ENCODE assay signal across 14 cellular contexts in genomic region chr3:49025793-49026520, GRCh38. TPM values are rescaled to one million over a fixed set of nuclear protein-coding genes. Genes with fewer than 3 reads are reported as not detected.
A peak's percentile ranks its signal among the peaks of the same experiment; 100 is the strongest.
DNase-seq lines count a peak whose midpoint lies in the region; ATAC-seq, FAIRE-seq and TF ChIP-seq lines count a peak whose summit lies in the region.
"Had no signal": no experiment of that assay in that cellular context is flagged by ENCODE, and none has a peak within 500 bp of the region (broad histone marks: within the 10 kb centered on the region; RNA-seq: fewer than 3 reads in every experiment).

No MANE protein-coding gene starts in this region.

- H2BK120ac ChIP-seq in trophoblast cell (ENCODE audit: insufficient read depth, low read length, poor library complexity): no peak overlapping the region

- peak overlapping the region; percentile 4 for H3K27ac ChIP-seq in OCI-LY1 (ENCODE audit: low read depth, low read length, poor library complexity, severe bottlenecking)
- no peak overlapping the region; the same call in 2 of the 3 replicates for H3K27ac ChIP-seq in K562 (ENCODE audit: extremely low read depth, low read depth, low read length)
- H3K27ac ChIP-seq in trophoblast cell (ENCODE audit: low read depth, low read length): no peak overlapping the region
- H3K27ac ChIP-seq: thyroid gland had no signal

- CTCF ChIA-PET in activated CD4-positive, alpha-beta T cell treated with anti-CD3 and anti-CD28 coated beads for 36 hours (lab: Charles Lee): interaction anchor here (0.6 to 5.7 kb wide), 3 partner anchors 19 to 84 kb away, joined by 3 to 43 read pairs (median 5); partner anchors contain the start of genes P4HTM and WDR6
- CTCF ChIA-PET in K562 (lab: Yijun Ruan, JAX; ENCODE audit: low intra/inter-chr PET ratio): no interaction called here

- H3K9me3 ChIP-seq in OCI-LY1 (ENCODE audit: low read length) (no peaks in the 10 kb centered on the region), K562 (replicated peaks; ENCODE audit: control insufficient read depth, insufficient read depth, low read depth, low read length) (no peaks in the 10 kb centered on the region), trophoblast cell (ENCODE audit: insufficient read depth, low read depth, low read length) (peaks cover 4% of the 10 kb centered on the region)
- H3K9me3 ChIP-seq: gastrocnemius medialis, thyroid gland had no signal

- no peak overlapping the region for H4K8ac ChIP-seq in trophoblast cell (ENCODE audit: low read depth, low read length)

- peak overlapping the region; percentile 97 for H3K27ac Mint-ChIP-seq in activated CD4-positive, alpha-beta T cell treated with anti-CD3 and anti-CD28 coated beads for 36 hours

- WGBS in K562 (ENCODE audit: insufficient coverage, low coverage, missing lambda C conversion rate): 84% methylated on average over 6 of the region's 8 CpGs
- WGBS in trophoblast cell (ENCODE audit: extremely low coverage, insufficient coverage, insufficient read length): no CpG with 5 or more reads among the region's 8 CpGs

- DNase-seq in activated CD4-positive, alpha-beta T cell treated with anti-CD3 and anti-CD28 coated beads for 36 hours: no peak
- DNase-seq in activated CD4-positive, alpha-beta T cell treated with anti-CD3 and anti-CD28 coated beads, Interleukin-2, amount 50 U/mL, for 48 hours: no peak
- DNase-seq in K562 (ENCODE audit: extremely low read depth in 1 of 4, low spot score in 3 of 4): no peak
- no peak for DNase-seq in trophoblast cell
- DNase-seq in DMS79 treated with DMSO at 0.1 percent for 48 hours (lab: John Stamatoyannopoulos, UW): no peak
- DNase-seq in NCI-H748 treated with DMSO at 0.1 percent for 48 hours (lab: John Stamatoyannopoulos, UW): no peak
- DNase-seq in NCI-H146 (lab: John Stamatoyannopoulos, UW): no peak
- DNase-seq: activated CD4-positive, alpha-beta T cell treated with anti-CD3 and anti-CD28 coated beads for 1 hour; gastrocnemius medialis; NCI-H2029; small intestine; thyroid gland had no signal

- H4K20me1 ChIP-seq in OCI-LY1 (ENCODE audit: insufficient read depth, low read length) (no peaks in the 10 kb centered on the region), K562 (replicated peaks; ENCODE audit: control insufficient read depth, insufficient read depth, low read length) (peaks cover 12% of the 10 kb centered on the region)

- peak; percentile 37; the same call in 1 of the 2 replicates for TF ChIP-seq POLR2A in K562 (conservative IDR thresholded peaks at IDR 0.05)

- no peaks in the 10 kb centered on the region for H3K27me3 Mint-ChIP-seq in activated CD4-positive, alpha-beta T cell treated with anti-CD3 and anti-CD28 coated beads for 36 hours
- H3K27me3 Mint-ChIP-seq: IgD-negative memory B cell had no signal

- H3K9me3 Mint-ChIP-seq in activated CD4-positive, alpha-beta T cell treated with anti-CD3 and anti-CD28 coated beads for 36 hours (ENCODE audit: low read depth): no peaks in the 10 kb centered on the region
- H3K9me3 Mint-ChIP-seq: IgD-negative memory B cell had no signal

- H3K4me3 ChIP-seq in OCI-LY1 (ENCODE audit: low read depth, low read length, poor library complexity, severe bottlenecking) (no peak overlapping the region), K562 (no peak overlapping the region), trophoblast cell (ENCODE audit: low read depth, low read length) (no peak overlapping the region)
- H3K4me3 ChIP-seq: gastrocnemius medialis, thyroid gland had no signal

- FAIRE-seq in K562 (lab: Jason Lieb, UNC): no peak
- FAIRE-seq: small intestine had no signal

- TF ChIP-seq EP300 in K562 (IDR thresholded peaks at IDR 0.05; ENCODE audit: low read length): no peak

- H3K36me3 ChIP-seq in OCI-LY1 (ENCODE audit: insufficient read depth, low read length) (peaks cover 72% of the 10 kb centered on the region), K562 (ENCODE audit: control insufficient read depth, insufficient read depth, low read length) (peaks cover 76% of the 10 kb centered on the region), trophoblast cell (ENCODE audit: control insufficient read depth in 1 of 2, insufficient read depth in 2 of 2, low read length in 2 of 2) (peaks cover 54 to 57% of the 10 kb centered on the region in 2 experiments)

- POLR2A ChIA-PET in activated CD4-positive, alpha-beta T cell treated with anti-CD3 and anti-CD28 coated beads for 36 hours (lab: Charles Lee): interaction anchor here (5.0 kb wide), 1 partner anchor 68 kb away, joined by 31 read pairs; the partner anchor contains the start of gene QRICH1
- POLR2A ChIA-PET in K562 (lab: Yijun Ruan, JAX): interaction anchor here (0.6 to 3.8 kb wide), 11 partner anchors 8 to 68 kb away, joined by 3 to 19 read pairs (median 4); partner anchors contain the start of gene QRICH1

- no peak overlapping the region for H2BK5ac ChIP-seq in trophoblast cell (ENCODE audit: low read depth, low read length, poor library complexity)

- H3K4ac ChIP-seq in trophoblast cell (ENCODE audit: low read depth, low read length): no peak overlapping the region

- no peak overlapping the region for H2AFZ ChIP-seq in OCI-LY1 (ENCODE audit: low read length)
- H2AFZ ChIP-seq in K562 (ENCODE audit: low read depth, low read length): no peak overlapping the region
- H2AFZ ChIP-seq in trophoblast cell (ENCODE audit: insufficient read depth, low read length, poor library complexity): no peak overlapping the region

- no peaks in the 10 kb centered on the region for H3K9me2 ChIP-seq in OCI-LY1 (ENCODE audit: low read depth, low read length)

- H3K27me3 ChIP-seq in OCI-LY1 (ENCODE audit: insufficient read depth, low read length): no peaks in the 10 kb centered on the region
- no peaks in the 10 kb centered on the region for H3K27me3 ChIP-seq in K562 (ENCODE audit: control insufficient read depth in 2 of 2, insufficient read depth in 2 of 2, low read length in 2 of 2)
- no peaks in the 10 kb centered on the region for H3K27me3 ChIP-seq in trophoblast cell (ENCODE audit: insufficient read depth, low read length)
- H3K27me3 ChIP-seq: gastrocnemius medialis, thyroid gland had no signal

- in situ Hi-C loops in K562 (cut with MboI): no loop called here

- no peak overlapping the region for H3K23ac ChIP-seq in trophoblast cell (ENCODE audit: low read length)

- 0 out of 2 replicates have a peak, but pooled peaks cover 2% of the 10 kb centered on the region for H3F3A ChIP-seq in OCI-LY1 (ENCODE audit: insufficient read depth, low read length)

- H4K12ac ChIP-seq in trophoblast cell (ENCODE audit: low read depth, low read length): no peak overlapping the region

- H3K9ac ChIP-seq in OCI-LY1 (ENCODE audit: low read length): no peak overlapping the region
- H3K9ac ChIP-seq in K562 (ENCODE audit: insufficient read depth in 1 of 2, low read depth in 2 of 2, low read length in 2 of 2): peak overlapping the region in 1 of 2 experiments; percentile 72; a peak in 1 of 4 replicates
- H3K9ac ChIP-seq in trophoblast cell (ENCODE audit: low read length): peak overlapping the region; percentile 14

- TF ChIP-seq RAD21 in K562 (CRISPR knock-in tag; conservative IDR thresholded peaks at IDR 0.05 in 1 of 2, IDR thresholded peaks at IDR 0.05 in 1 of 2): no peak

- H3K4me2 ChIP-seq in OCI-LY1 (ENCODE audit: low read length): no peak overlapping the region; the same call in 1 of the 2 replicates
- no peak overlapping the region for H3K4me2 ChIP-seq in K562 (ENCODE audit: insufficient read depth, low read length)
- no peak overlapping the region for H3K4me2 ChIP-seq in trophoblast cell (ENCODE audit: low read length)

- H3K14ac ChIP-seq in trophoblast cell (ENCODE audit: low read length): no peak overlapping the region

- H3K18ac ChIP-seq in trophoblast cell (ENCODE audit: low read length): no peak overlapping the region

- no peak overlapping the region for H2BK12ac ChIP-seq in trophoblast cell (ENCODE audit: low read length)

- no peak overlapping the region for H4K91ac ChIP-seq in trophoblast cell (ENCODE audit: low read depth, low read length)

- H3K9me1 ChIP-seq in K562 (ENCODE audit: control insufficient read depth, insufficient read depth, low read length): peaks cover 9% of the 10 kb centered on the region

- peak overlapping the region; percentile 89 for H3K4me3 Mint-ChIP-seq in activated CD4-positive, alpha-beta T cell treated with anti-CD3 and anti-CD28 coated beads for 36 hours

- peaks cover 69% of the 10 kb centered on the region for H3K36me3 Mint-ChIP-seq in activated CD4-positive, alpha-beta T cell treated with anti-CD3 and anti-CD28 coated beads for 36 hours (ENCODE audit: low read depth)

- TF ChIP-seq CTCF in OCI-LY1 (IDR thresholded peaks at IDR 0.05; ENCODE audit: low read length) (no peak), K562 (IDR thresholded peaks at IDR 0.05 in 2 of 3, conservative IDR thresholded peaks at IDR 0.05 in 1 of 3; ENCODE audit: insufficient read depth in 2 of 3, low read depth in 1 of 3, low read length in 3 of 3) (no peak)

- peaks cover 14% of the 10 kb centered on the region for H3K79me1 ChIP-seq in trophoblast cell (ENCODE audit: low read length)

- H2AK5ac ChIP-seq in trophoblast cell (ENCODE audit: low read length): no peak overlapping the region

- BruUV-seq in K562 (replicated peaks; lab: Mats Ljungman, UMichigan): no TSS peak

- ATAC-seq in activated CD4-positive, alpha-beta T cell treated with anti-CD3 and anti-CD28 coated beads for 36 hours: no peak
- ATAC-seq in K562: no peak
- ATAC-seq: gastrocnemius medialis had no signal

- H3K4me1 ChIP-seq in OCI-LY1 (ENCODE audit: insufficient read depth, low read length, severe bottlenecking): peaks cover 54% of the 10 kb centered on the region
- peaks cover 37 to 63% of the 10 kb centered on the region in 2 experiments; a peak in 4 of 5 replicates for H3K4me1 ChIP-seq in K562 (replicated peaks in 1 of 2; ENCODE audit: control insufficient read depth in 2 of 2, insufficient read depth in 2 of 2, low read length in 2 of 2)
- peaks cover 17 to 18% of the 10 kb centered on the region in 2 experiments for H3K4me1 ChIP-seq in trophoblast cell (ENCODE audit: control insufficient read depth in 1 of 2, insufficient read depth in 2 of 2, low read length in 2 of 2)

- intact Hi-C loops in activated CD4-positive, alpha-beta T cell treated with anti-CD3 and anti-CD28 coated beads for 36 hours (cut with DNase I, micrococcal nuclease): loop anchor here in 1 of 2 experiments (10.0 kb wide), 2 partner anchors 399 to 1551 kb away; partner anchors contain the start of genes AMT, NICN1 and SCAP
- intact Hi-C loops in K562 (cut with micrococcal nuclease): loop anchor here (10.0 kb wide), 1 partner anchor 139 kb away; the partner anchor contains the start of gene CCDC71

- H3K79me2 ChIP-seq in OCI-LY1 (ENCODE audit: insufficient read depth, low read length) (no peaks in the 10 kb centered on the region), K562 (ENCODE audit: control insufficient read depth, insufficient read depth, low read length) (peaks cover 83% of the 10 kb centered on the region), trophoblast cell (ENCODE audit: control insufficient read depth, insufficient read depth, low read length, poor library complexity) (peaks cover 18% of the 10 kb centered on the region)

- peaks cover 63% of the 10 kb centered on the region for H3K4me1 Mint-ChIP-seq in activated CD4-positive, alpha-beta T cell treated with anti-CD3 and anti-CD28 coated beads for 36 hours

RNA-seq across cellular contexts. Expression of gene IMPDH2, which starts 3.2 kb away (rescaled TPM):
- 100 to 1,000 TPM; 504 to 515 TPM for total RNA-seq in activated CD4-positive, alpha-beta T cell treated with anti-CD3 and anti-CD28 coated beads for 36 hours
- 224 and 455 TPM in 2 replicates for total RNA-seq in K562 (2011; cell fraction: chromatin; rRNA removed; ENCODE audit: low replicate concordance)
- 251 and 255 TPM in 2 replicates for total RNA-seq in K562 (2011; cell fraction: nucleolus; rRNA removed)
- total RNA-seq in K562 (2011; cell fraction: nucleoplasm; rRNA removed): 226 and 247 TPM in 2 replicates
- total RNA-seq in K562 (2014; rRNA removed) (376 and 506 TPM in 2 replicates), K562 (2014; rRNA removed; fragmentation: Illumina TruSeq; extraction: Trizol) (296 and 320 TPM in 2 replicates), K562 (2015; rRNA removed; fragmentation: Illumina TruSeq; extraction: Trizol) (359 and 366 TPM in 2 replicates), K562 (2021) (315 and 318 TPM in 2 replicates)
- polyA plus RNA-seq in K562 (2011; rRNA removed) (332 and 336 TPM in 2 replicates), K562 (2014; fragmentation: Illumina TruSeq; extraction: Trizol) (362 and 391 TPM in 2 replicates), K562 (2014; fragmentation: Nextera tagmentation; extraction: Ambion mirVana) (100 to 1,000 TPM; 426 to 507 TPM), K562 (2014; rRNA removed) (352 and 442 TPM in 2 replicates)
- polyA plus RNA-seq in K562 (2011; cell fraction: cytosol; rRNA removed): 304 and 356 TPM in 2 replicates
- 437 and 515 TPM in 2 replicates for polyA plus RNA-seq in K562 (2011; cell fraction: nucleus; rRNA removed)
- polyA plus RNA-seq in K562 (2012): 268 and 344 TPM in 2 replicates
- 413 and 500 TPM in 2 replicates for polyA minus RNA-seq in K562 (2011; rRNA and poly(A)+ RNA removed)
- 300 and 330 TPM in 2 replicates for polyA minus RNA-seq in K562 (2011; cell fraction: cytosol; rRNA and poly(A)+ RNA removed)
- 122 and 164 TPM in 2 replicates for polyA minus RNA-seq in K562 (2011; cell fraction: nucleus; rRNA and poly(A)+ RNA removed)
- 226 and 229 TPM in 2 replicates for polyA plus RNA-seq in trophoblast cell (2013)

RNA-seq across cellular contexts. Expression of gene NDUFAF3, which starts 4.0 kb away (rescaled TPM):
- 100 to 1,000 TPM in 1 of 2 experiments, 10 to 100 TPM in 1; 90.8 to 108 TPM for total RNA-seq in activated CD4-positive, alpha-beta T cell treated with anti-CD3 and anti-CD28 coated beads for 36 hours
- total RNA-seq in K562 (2011; cell fraction: chromatin; rRNA removed; ENCODE audit: low replicate concordance): 14.7 and 50.3 TPM in 2 replicates
- total RNA-seq in K562 (2011; cell fraction: nucleolus; rRNA removed): 65.5 and 74.9 TPM in 2 replicates
- total RNA-seq in K562 (2011; cell fraction: nucleoplasm; rRNA removed): 27.9 and 29.3 TPM in 2 replicates
- total RNA-seq in K562 (2014; rRNA removed) (127 and 133 TPM in 2 replicates), K562 (2014; rRNA removed; fragmentation: Illumina TruSeq; extraction: Trizol) (17.9 and 22.4 TPM in 2 replicates), K562 (2015; rRNA removed; fragmentation: Illumina TruSeq; extraction: Trizol) (26.5 and 27.7 TPM in 2 replicates), K562 (2021) (73.3 and 77.2 TPM in 2 replicates)
- polyA plus RNA-seq in K562 (2011; rRNA removed) (22.5 and 25.1 TPM in 2 replicates), K562 (2014; fragmentation: Illumina TruSeq; extraction: Trizol) (39.8 and 49.8 TPM in 2 replicates), K562 (2014; fragmentation: Nextera tagmentation; extraction: Ambion mirVana) (10 to 100 TPM; 17.0 to 36.3 TPM), K562 (2014; rRNA removed) (64.6 and 75.9 TPM in 2 replicates)
- 36.7 and 88.5 TPM in 2 replicates for polyA plus RNA-seq in K562 (2011; cell fraction: cytosol; rRNA removed)
- polyA plus RNA-seq in K562 (2011; cell fraction: nucleus; rRNA removed): 21.1 and 28.5 TPM in 2 replicates
- 62.2 and 78.2 TPM in 2 replicates for polyA plus RNA-seq in K562 (2012)
- 9.4 and 16.0 TPM in 2 replicates for polyA minus RNA-seq in K562 (2011; rRNA and poly(A)+ RNA removed)
- 24.0 and 27.2 TPM in 2 replicates for polyA minus RNA-seq in K562 (2011; cell fraction: cytosol; rRNA and poly(A)+ RNA removed)
- polyA minus RNA-seq in K562 (2011; cell fraction: nucleus; rRNA and poly(A)+ RNA removed): 42.8 and 44.3 TPM in 2 replicates
- 59.8 and 65.4 TPM in 2 replicates for polyA plus RNA-seq in trophoblast cell (2013)

RNA-seq across cellular contexts. Expression of gene DALRD3, which starts 7.6 kb away (rescaled TPM):
- 10 to 100 TPM; 25.8 to 26.0 TPM for total RNA-seq in activated CD4-positive, alpha-beta T cell treated with anti-CD3 and anti-CD28 coated beads for 36 hours
- total RNA-seq in K562 (2011; cell fraction: chromatin; rRNA removed; ENCODE audit: low replicate concordance): 35.7 and 101 TPM in 2 replicates
- 84.0 and 85.6 TPM in 2 replicates for total RNA-seq in K562 (2011; cell fraction: nucleolus; rRNA removed)
- total RNA-seq in K562 (2011; cell fraction: nucleoplasm; rRNA removed): 43.0 and 44.7 TPM in 2 replicates
- total RNA-seq in K562 (2014; rRNA removed) (15.7 and 18.0 TPM in 2 replicates), K562 (2014; rRNA removed; fragmentation: Illumina TruSeq; extraction: Trizol) (8.4 and 11.6 TPM in 2 replicates), K562 (2015; rRNA removed; fragmentation: Illumina TruSeq; extraction: Trizol) (10.6 and 11.9 TPM in 2 replicates), K562 (2021) (15.7 and 16.0 TPM in 2 replicates)
- polyA plus RNA-seq in K562 (2011; rRNA removed) (30.5 and 31.3 TPM in 2 replicates), K562 (2014; fragmentation: Illumina TruSeq; extraction: Trizol) (14.4 and 15.9 TPM in 2 replicates), K562 (2014; fragmentation: Nextera tagmentation; extraction: Ambion mirVana) (1 to 10 TPM; 6.6 to 7.2 TPM), K562 (2014; rRNA removed) (18.3 and 20.5 TPM in 2 replicates)
- 45.1 and 53.1 TPM in 2 replicates for polyA plus RNA-seq in K562 (2011; cell fraction: cytosol; rRNA removed)
- polyA plus RNA-seq in K562 (2011; cell fraction: nucleus; rRNA removed): 167 and 168 TPM in 2 replicates
- polyA plus RNA-seq in K562 (2012): 18.1 and 28.0 TPM in 2 replicates
- polyA minus RNA-seq in K562 (2011; rRNA and poly(A)+ RNA removed): 15.7 and 24.6 TPM in 2 replicates
- 14.8 and 15.2 TPM in 2 replicates for polyA minus RNA-seq in K562 (2011; cell fraction: cytosol; rRNA and poly(A)+ RNA removed)
- polyA minus RNA-seq in K562 (2011; cell fraction: nucleus; rRNA and poly(A)+ RNA removed): 30.7 and 32.9 TPM in 2 replicates
- 26.4 and 27.5 TPM in 2 replicates for polyA plus RNA-seq in trophoblast cell (2013)

RNA-seq across cellular contexts. Expression of gene WDR6, which starts 18.8 kb away (rescaled TPM):
- 100 to 1,000 TPM; 109 to 127 TPM for total RNA-seq in activated CD4-positive, alpha-beta T cell treated with anti-CD3 and anti-CD28 coated beads for 36 hours
- 147 and 376 TPM in 2 replicates for total RNA-seq in K562 (2011; cell fraction: chromatin; rRNA removed; ENCODE audit: low replicate concordance)
- total RNA-seq in K562 (2011; cell fraction: nucleolus; rRNA removed): 205 and 207 TPM in 2 replicates
- 128 and 141 TPM in 2 replicates for total RNA-seq in K562 (2011; cell fraction: nucleoplasm; rRNA removed)
- 33.7 and 43.1 TPM in 2 replicates for total RNA-seq in K562 (2014; rRNA removed)
- total RNA-seq in K562 (2014; rRNA removed; fragmentation: Illumina TruSeq; extraction: Trizol): 29.7 and 40.0 TPM in 2 replicates
- 44.7 and 46.7 TPM in 2 replicates for total RNA-seq in K562 (2015; rRNA removed; fragmentation: Illumina TruSeq; extraction: Trizol)
- 90.4 and 90.6 TPM in 2 replicates for total RNA-seq in K562 (2021)
- polyA plus RNA-seq in K562 (2011; rRNA removed): 47.6 and 69.8 TPM in 2 replicates
- 64.5 and 91.8 TPM in 2 replicates for polyA plus RNA-seq in K562 (2011; cell fraction: cytosol; rRNA removed)
- 426 and 555 TPM in 2 replicates for polyA plus RNA-seq in K562 (2011; cell fraction: nucleus; rRNA removed)
- 82.6 and 84.1 TPM in 2 replicates for polyA plus RNA-seq in K562 (2012)
- polyA plus RNA-seq in K562 (2014; fragmentation: Illumina TruSeq; extraction: Trizol): 73.7 and 77.8 TPM in 2 replicates
- 10 to 100 TPM in 1 of 2 experiments, 1 to 10 TPM in 1; 8.9 to 14.2 TPM for polyA plus RNA-seq in K562 (2014; fragmentation: Nextera tagmentation; extraction: Ambion mirVana)
- polyA plus RNA-seq in K562 (2014; rRNA removed): 60.4 and 66.9 TPM in 2 replicates
- polyA minus RNA-seq in K562 (2011; rRNA and poly(A)+ RNA removed): 46.0 and 52.0 TPM in 2 replicates
- polyA minus RNA-seq in K562 (2011; cell fraction: cytosol; rRNA and poly(A)+ RNA removed): 33.9 and 49.7 TPM in 2 replicates
- polyA minus RNA-seq in K562 (2011; cell fraction: nucleus; rRNA and poly(A)+ RNA removed): 35.3 and 35.7 TPM in 2 replicates
- 72.0 and 72.8 TPM in 2 replicates for polyA plus RNA-seq in trophoblast cell (2013)

RNA-seq across cellular contexts. Expression of gene P4HTM, which starts 35.9 kb away (rescaled TPM):
- total RNA-seq in activated CD4-positive, alpha-beta T cell treated with anti-CD3 and anti-CD28 coated beads for 36 hours: 10 to 100 TPM; 25.7 to 30.4 TPM
- total RNA-seq in K562 (2011; cell fraction: chromatin; rRNA removed; ENCODE audit: low replicate concordance): 3.4 and 7.6 TPM in 2 replicates
- total RNA-seq in K562 (2011; cell fraction: nucleolus; rRNA removed): 4.1 and 6.7 TPM in 2 replicates
- 3.4 and 3.7 TPM in 2 replicates for total RNA-seq in K562 (2011; cell fraction: nucleoplasm; rRNA removed)
- total RNA-seq in K562 (2014; rRNA removed): 0.23 and 0.33 TPM in 2 replicates
- total RNA-seq in K562 (2014; rRNA removed; fragmentation: Illumina TruSeq; extraction: Trizol): 0.25 and 0.32 TPM in 2 replicates
- 0.14 TPM in 1 of 2 replicates, not detected in the other for total RNA-seq in K562 (2015; rRNA removed; fragmentation: Illumina TruSeq; extraction: Trizol)
- 0.27 and 0.66 TPM in 2 replicates for total RNA-seq in K562 (2021)
- 0.30 and 0.47 TPM in 2 replicates for polyA plus RNA-seq in K562 (2011; rRNA removed)
- polyA plus RNA-seq in K562 (2011; cell fraction: cytosol; rRNA removed): 0.34 and 0.42 TPM in 2 replicates
- 1.3 and 3.4 TPM in 2 replicates for polyA plus RNA-seq in K562 (2011; cell fraction: nucleus; rRNA removed)
- 0.18 and 0.48 TPM in 2 replicates for polyA plus RNA-seq in K562 (2012)
- 0.09 and 0.29 TPM in 2 replicates for polyA plus RNA-seq in K562 (2014; fragmentation: Illumina TruSeq; extraction: Trizol)
- not detected for polyA plus RNA-seq in K562 (2014; fragmentation: Nextera tagmentation; extraction: Ambion mirVana)
- polyA plus RNA-seq in K562 (2014; rRNA removed): 0.22 and 0.29 TPM in 2 replicates
- 0.63 and 0.77 TPM in 2 replicates for polyA minus RNA-seq in K562 (2011; rRNA and poly(A)+ RNA removed)
- 0.67 and 1.5 TPM in 2 replicates for polyA minus RNA-seq in K562 (2011; cell fraction: cytosol; rRNA and poly(A)+ RNA removed)
- polyA minus RNA-seq in K562 (2011; cell fraction: nucleus; rRNA and poly(A)+ RNA removed): 1.00 and 1.9 TPM in 2 replicates
- 7.1 and 7.2 TPM in 2 replicates for polyA plus RNA-seq in trophoblast cell (2013)
